ENCODE assay signal across 15 cellular contexts in the genomic region with DNA sequence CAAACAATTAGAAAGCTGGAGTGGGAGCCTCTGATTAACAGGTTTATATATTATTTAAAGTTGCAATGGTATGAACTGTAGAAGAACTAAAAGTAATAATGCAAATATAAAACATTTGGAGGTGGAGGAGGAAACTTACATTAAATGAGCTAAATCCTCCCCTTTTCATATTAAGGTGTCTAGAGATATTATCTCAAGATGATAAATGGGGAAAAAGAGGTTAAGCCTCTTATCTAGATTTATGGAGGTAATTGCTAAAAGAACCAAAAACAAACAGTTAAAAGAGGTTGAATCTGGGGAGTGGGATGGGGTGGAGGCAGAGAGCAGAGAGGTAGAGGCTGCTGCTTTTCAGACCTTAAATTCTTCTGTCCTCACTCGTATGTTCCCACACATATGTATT.
A peak's percentile ranks its signal among the peaks of the same experiment; 100 is the strongest.
DNase-seq lines count a peak whose midpoint lies in the region; ATAC-seq and TF ChIP-seq lines count a peak whose summit lies in the region.
"Had no signal": no experiment of that assay in that cellular context is flagged by ENCODE, and none has a peak within 500 bp of the region (broad histone marks: within the 10 kb centered on the region; RNA-seq: fewer than 3 reads in every experiment).

No MANE protein-coding gene starts in this region.

- TF ChIP-seq CTCF in HEK293 (tag by site-specific recombination; IDR thresholded peaks at IDR 0.05) (no peak), mesothelial cell of epicardium (IDR thresholded peaks at IDR 0.05; ENCODE audit: unreplicated experiment) (no peak)

- H3K9me3 ChIP-seq in HEK293 (ENCODE audit: control insufficient read depth, insufficient read depth, low read depth, low read length): no peaks in the 10 kb centered on the region
- H3K9me3 ChIP-seq: HAP-1 had no signal

- no peak for ATAC-seq in HG02973 (IDR thresholded peaks at IDR 0.05; ENCODE audit: unreplicated experiment)

- no peaks in the 10 kb centered on the region for H3K9me3 Mint-ChIP-seq in mesothelial cell of epicardium
- no peaks in the 10 kb centered on the region for H3K9me3 Mint-ChIP-seq in activated CD4-positive, alpha-beta memory T cell treated with anti-CD3 and anti-CD28 coated beads for 36 hours
- H3K9me3 Mint-ChIP-seq: CD4-positive, alpha-beta memory T cell had no signal

- peak overlapping the region; percentile 85 for H3K27ac Mint-ChIP-seq in mesothelial cell of epicardium
- H3K27ac Mint-ChIP-seq in activated CD4-positive, alpha-beta memory T cell treated with anti-CD3 and anti-CD28 coated beads for 36 hours: no peak overlapping the region
- H3K27ac Mint-ChIP-seq: CD4-positive, alpha-beta memory T cell had no signal

- H3K27ac ChIP-seq in HEK293 (ENCODE audit: extremely low read depth, low read depth, low read length): no peak overlapping the region

- DNase-seq in HEK293T (ENCODE audit: extremely low spot score): no peak
- no peak for DNase-seq in mesothelial cell of epicardium (ENCODE audit: low spot score in 2 of 2, unreplicated experiment in 2 of 2)
- no peak for DNase-seq in activated CD4-positive, alpha-beta memory T cell treated with anti-CD3 and anti-CD28 coated beads for 36 hours
- DNase-seq in stimulated activated CD4-positive, alpha-beta T cell treated with anti-CD3 and anti-CD28 coated beads, Interleukin-15, amount 100 ng/mL, for 24 hours: no peak
- DNase-seq: C1 segment of cervical spinal cord; Calu3; CD4-positive, alpha-beta memory T cell; COR-L47; DMS53; DMS79 treated with DMSO at 0.1 percent for 48 hours; GF-D8; GOT3 had no signal

- H3K4me1 ChIP-seq in HEK293 (ENCODE audit: control insufficient read depth, insufficient read depth, low read length): no peaks in the 10 kb centered on the region
- H3K4me1 ChIP-seq: HAP-1 had no signal

- POLR2A ChIA-PET in HEK293 (lab: Yijun Ruan, JAX): no interaction called here
- POLR2A ChIA-PET in HEK293T (lab: Yijun Ruan, JAX): no interaction called here
- POLR2A ChIA-PET in activated CD4-positive, alpha-beta memory T cell treated with anti-CD3 and anti-CD28 coated beads for 36 hours (lab: Charles Lee): no interaction called here

- no peaks in the 10 kb centered on the region for H3K36me3 ChIP-seq in HEK293 (ENCODE audit: control insufficient read depth in 2 of 2, insufficient read depth in 1 of 2, low read length in 2 of 2)
- H3K36me3 ChIP-seq: HAP-1 had no signal

- no peak overlapping the region for H3K4me3 Mint-ChIP-seq in mesothelial cell of epicardium
- no peak overlapping the region for H3K4me3 Mint-ChIP-seq in activated CD4-positive, alpha-beta memory T cell treated with anti-CD3 and anti-CD28 coated beads for 36 hours
- H3K4me3 Mint-ChIP-seq: CD4-positive, alpha-beta memory T cell had no signal

- intact Hi-C loops in activated CD4-positive, alpha-beta memory T cell treated with anti-CD3 and anti-CD28 coated beads for 36 hours (cut with micrococcal nuclease): no loop called here

- H3K4me1 Mint-ChIP-seq in mesothelial cell of epicardium: peaks cover 36% of the 10 kb centered on the region
- peaks cover 6% of the 10 kb centered on the region for H3K4me1 Mint-ChIP-seq in activated CD4-positive, alpha-beta memory T cell treated with anti-CD3 and anti-CD28 coated beads for 36 hours (ENCODE audit: low read depth)

- no peak overlapping the region for H3K4me3 ChIP-seq in HEK293 (ENCODE audit: low read depth, low read length)
- H3K4me3 ChIP-seq: HAP-1 had no signal

- H3K27me3 Mint-ChIP-seq in mesothelial cell of epicardium (ENCODE audit: low read depth): peaks cover 15% of the 10 kb centered on the region
- H3K27me3 Mint-ChIP-seq in activated CD4-positive, alpha-beta memory T cell treated with anti-CD3 and anti-CD28 coated beads for 36 hours: peaks cover 18% of the 10 kb centered on the region

- CTCF ChIA-PET in HEK293 (lab: Yijun Ruan, JAX) (no interaction called here), HEK293T (lab: Yijun Ruan, JAX) (interaction anchor here (0.6 kb wide), 1 partner anchor 63 kb away, joined by 3 read pairs; no protein-coding TSS in a partner anchor)
- CTCF ChIA-PET in activated CD4-positive, alpha-beta memory T cell treated with anti-CD3 and anti-CD28 coated beads for 36 hours (lab: Charles Lee): interaction anchor here (1.4 kb wide), 1 partner anchor 9 kb away, joined by 4 read pairs; no protein-coding TSS in a partner anchor

- no peaks in the 10 kb centered on the region for H3K36me3 Mint-ChIP-seq in mesothelial cell of epicardium
- no peaks in the 10 kb centered on the region for H3K36me3 Mint-ChIP-seq in activated CD4-positive, alpha-beta memory T cell treated with anti-CD3 and anti-CD28 coated beads for 36 hours
- H3K36me3 Mint-ChIP-seq: CD4-positive, alpha-beta memory T cell had no signal

TF ChIP-seq in HEK293, 187 proteins besides CTCF, POLR2A, EP300 and RAD21 (continues in another document):
- TF ChIP-seq ZNF776 (tag by site-specific recombination; IDR thresholded peaks at IDR 0.05; ENCODE audit: borderline replicate concordance) (no peak), EGR2 (tag by site-specific recombination; IDR thresholded peaks at IDR 0.05; ENCODE audit: low read depth) (peak; percentile 42; the same call in 1 of the 2 replicates), ZNF768 (tag by site-specific recombination; IDR thresholded peaks at IDR 0.05) (no peak), ZNF426 (tag by site-specific recombination; IDR thresholded peaks at IDR 0.05) (no peak), ZNF670 (tag by site-specific recombination; IDR thresholded peaks at IDR 0.05; ENCODE audit: low read depth) (no peak), ZFHX2 (tag by site-specific recombination; conservative IDR thresholded peaks at IDR 0.05) (0 out of 2 replicates have a peak, but pooled peaks have one; percentile 8)
- TF ChIP-seq, protein P1, sequence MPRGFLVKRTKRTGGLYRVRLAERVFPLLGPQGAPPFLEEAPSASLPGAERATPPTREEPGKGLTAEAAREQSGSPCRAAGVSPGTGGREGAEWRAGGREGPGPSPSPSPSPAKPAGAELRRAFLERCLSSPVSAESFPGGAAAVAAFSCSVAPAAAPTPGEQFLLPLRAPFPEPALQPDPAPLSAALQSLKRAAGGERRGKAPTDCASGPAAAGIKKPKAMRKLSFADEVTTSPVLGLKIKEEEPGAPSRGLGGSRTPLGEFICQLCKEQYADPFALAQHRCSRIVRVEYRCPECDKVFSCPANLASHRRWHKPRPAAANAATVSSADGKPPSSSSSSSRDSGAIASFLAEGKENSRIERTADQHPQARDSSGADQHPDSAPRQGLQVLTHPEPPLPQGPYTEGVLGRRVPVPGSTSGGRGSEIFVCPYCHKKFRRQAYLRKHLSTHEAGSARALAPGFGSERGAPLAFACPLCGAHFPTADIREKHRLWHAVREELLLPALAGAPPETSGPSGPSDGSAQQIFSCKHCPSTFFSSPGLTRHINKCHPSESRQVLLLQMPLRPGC (tag by site-specific recombination; IDR thresholded peaks at IDR 0.05): no peak
- TF ChIP-seq, protein P2, sequence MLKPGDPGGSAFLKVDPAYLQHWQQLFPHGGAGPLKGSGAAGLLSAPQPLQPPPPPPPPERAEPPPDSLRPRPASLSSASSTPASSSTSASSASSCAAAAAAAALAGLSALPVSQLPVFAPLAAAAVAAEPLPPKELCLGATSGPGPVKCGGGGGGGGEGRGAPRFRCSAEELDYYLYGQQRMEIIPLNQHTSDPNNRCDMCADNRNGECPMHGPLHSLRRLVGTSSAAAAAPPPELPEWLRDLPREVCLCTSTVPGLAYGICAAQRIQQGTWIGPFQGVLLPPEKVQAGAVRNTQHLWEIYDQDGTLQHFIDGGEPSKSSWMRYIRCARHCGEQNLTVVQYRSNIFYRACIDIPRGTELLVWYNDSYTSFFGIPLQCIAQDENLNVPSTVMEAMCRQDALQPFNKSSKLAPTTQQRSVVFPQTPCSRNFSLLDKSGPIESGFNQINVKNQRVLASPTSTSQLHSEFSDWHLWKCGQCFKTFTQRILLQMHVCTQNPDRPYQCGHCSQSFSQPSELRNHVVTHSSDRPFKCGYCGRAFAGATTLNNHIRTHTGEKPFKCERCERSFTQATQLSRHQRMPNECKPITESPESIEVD (tag by site-specific recombination; IDR thresholded peaks at IDR 0.05): no peak

TF ChIP-seq in HEK293T, 16 proteins besides CTCF, POLR2A, EP300 and RAD21:
- TF ChIP-seq, protein P3, sequence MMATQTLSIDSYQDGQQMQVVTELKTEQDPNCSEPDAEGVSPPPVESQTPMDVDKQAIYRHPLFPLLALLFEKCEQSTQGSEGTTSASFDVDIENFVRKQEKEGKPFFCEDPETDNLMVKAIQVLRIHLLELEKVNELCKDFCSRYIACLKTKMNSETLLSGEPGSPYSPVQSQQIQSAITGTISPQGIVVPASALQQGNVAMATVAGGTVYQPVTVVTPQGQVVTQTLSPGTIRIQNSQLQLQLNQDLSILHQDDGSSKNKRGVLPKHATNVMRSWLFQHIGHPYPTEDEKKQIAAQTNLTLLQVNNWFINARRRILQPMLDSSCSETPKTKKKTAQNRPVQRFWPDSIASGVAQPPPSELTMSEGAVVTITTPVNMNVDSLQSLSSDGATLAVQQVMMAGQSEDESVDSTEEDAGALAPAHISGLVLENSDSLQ (IDR thresholded peaks at IDR 0.05): peak; percentile 78
- TF ChIP-seq CTBP1 (IDR thresholded peaks at IDR 0.05; ENCODE audit: borderline replicate concordance) (peak; percentile 33; the same call in 1 of the 2 replicates), TARDBP (IDR thresholded peaks at IDR 0.05) (no peak)
